ENCODE assay signal across 9 cellular contexts in the genomic region with DNA sequence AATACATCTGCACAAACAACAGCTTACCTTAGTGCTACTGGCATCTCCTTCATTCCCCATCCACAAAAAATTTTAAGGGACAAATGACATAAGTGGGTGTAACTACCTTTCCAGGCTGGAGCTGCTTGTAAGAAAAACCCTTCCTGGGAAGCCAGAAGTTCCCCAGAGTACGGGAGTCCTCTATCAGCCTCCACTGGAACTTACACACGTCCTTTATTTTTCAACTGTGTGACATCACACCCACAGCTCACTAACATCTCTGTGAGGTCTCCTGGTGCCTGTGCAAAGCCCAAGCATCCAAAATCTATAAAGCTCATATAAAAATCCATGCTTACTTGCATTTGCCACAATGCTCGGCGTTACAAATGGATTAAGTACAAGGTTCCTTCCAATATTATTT. TPM values are rescaled to one million over a fixed set of nuclear protein-coding genes. Genes with fewer than 3 reads are reported as not detected.
DNase-seq lines count a peak whose midpoint lies in the region; ATAC-seq and TF ChIP-seq lines count a peak whose summit lies in the region.
"Had no signal": no experiment of that assay in that cellular context is flagged by ENCODE, and none has a peak within 500 bp of the region (broad histone marks: within the 10 kb centered on the region; RNA-seq: fewer than 3 reads in every experiment).

No MANE protein-coding gene starts in this region.

- H3K36me3 Mint-ChIP-seq in activated T-cell treated with anti-CD3 and anti-CD28 coated beads, Interleukin-2, amount 50 U/mL, for 24 hours (ENCODE audit: low read depth): peaks cover 20% of the 10 kb centered on the region
- H3K36me3 Mint-ChIP-seq in activated CD4-positive, alpha-beta memory T cell treated with anti-CD3 and anti-CD28 coated beads for 36 hours: peaks cover 9% of the 10 kb centered on the region
- H3K36me3 Mint-ChIP-seq in glutamatergic neuron (ENCODE audit: unreplicated experiment): no peaks in the 10 kb centered on the region

- no peaks in the 10 kb centered on the region for H3K36me3 ChIP-seq in stomach smooth muscle (ENCODE audit: control insufficient read depth in 2 of 2, insufficient read depth in 2 of 2, low read length in 2 of 2)

- H3K4me3 ChIP-seq in stomach smooth muscle (ENCODE audit: low read length in 2 of 2): peak overlapping the region; percentile 31 to 52

- H3K9me3 Mint-ChIP-seq in activated T-cell treated with anti-CD3 and anti-CD28 coated beads, Interleukin-2, amount 50 U/mL, for 24 hours: no peaks in the 10 kb centered on the region
- no peaks in the 10 kb centered on the region for H3K9me3 Mint-ChIP-seq in activated CD4-positive, alpha-beta memory T cell treated with anti-CD3 and anti-CD28 coated beads for 36 hours
- peaks cover 3% of the 10 kb centered on the region for H3K9me3 Mint-ChIP-seq in glutamatergic neuron (ENCODE audit: unreplicated experiment)

- POLR2A ChIA-PET in activated CD4-positive, alpha-beta memory T cell treated with anti-CD3 and anti-CD28 coated beads for 36 hours (lab: Charles Lee): interaction anchor here (0.8 to 3.8 kb wide), 6 partner anchors 8 to 170 kb away, joined by 3 to 19 read pairs (median 5); no protein-coding TSS in a partner anchor

- peaks cover 66% of the 10 kb centered on the region for H3K4me1 ChIP-seq in stomach smooth muscle (ENCODE audit: control insufficient read depth, insufficient read depth, low read length)

- H3K4me1 Mint-ChIP-seq in activated T-cell treated with anti-CD3 and anti-CD28 coated beads, Interleukin-2, amount 50 U/mL, for 24 hours (ENCODE audit: low read depth): peaks cover 38% of the 10 kb centered on the region
- H3K4me1 Mint-ChIP-seq in activated CD4-positive, alpha-beta memory T cell treated with anti-CD3 and anti-CD28 coated beads for 36 hours (ENCODE audit: low read depth): peaks cover 60% of the 10 kb centered on the region
- peaks cover 16% of the 10 kb centered on the region for H3K4me1 Mint-ChIP-seq in glutamatergic neuron (ENCODE audit: low read depth, unreplicated experiment)

- intact Hi-C loops in activated CD4-positive, alpha-beta memory T cell treated with anti-CD3 and anti-CD28 coated beads for 36 hours (cut with micrococcal nuclease): loop anchor here (2.0 to 5.0 kb wide), 6 partner anchors 48 to 528 kb away; a partner anchor contains a TSS

- H3K27me3 ChIP-seq in stomach smooth muscle (ENCODE audit: control insufficient read depth in 1 of 2, insufficient read depth in 2 of 2, low read length in 2 of 2): no peaks in the 10 kb centered on the region

- no peak for ATAC-seq in GM21723 (IDR thresholded peaks at IDR 0.05; ENCODE audit: unreplicated experiment)

- peak overlapping the region; percentile 1 to 39 for H3K9ac ChIP-seq in stomach smooth muscle (ENCODE audit: low read length in 2 of 2)

- H3K27ac ChIP-seq in stomach smooth muscle (ENCODE audit: low read length): peak overlapping the region; percentile 46

- CTCF ChIA-PET in activated CD4-positive, alpha-beta memory T cell treated with anti-CD3 and anti-CD28 coated beads for 36 hours (lab: Charles Lee): interaction anchor here (0.9 to 1.5 kb wide), 3 partner anchors 10 to 66 kb away, joined by 3 to 5 read pairs (median 4); no protein-coding TSS in a partner anchor

- TF ChIP-seq CTCF in glutamatergic neuron (IDR thresholded peaks at IDR 0.05; ENCODE audit: partially characterized antibody, unreplicated experiment): no peak

- H3K4me3 Mint-ChIP-seq in activated T-cell treated with anti-CD3 and anti-CD28 coated beads, Interleukin-2, amount 50 U/mL, for 24 hours: peak overlapping the region; percentile 73
- H3K4me3 Mint-ChIP-seq in activated CD4-positive, alpha-beta memory T cell treated with anti-CD3 and anti-CD28 coated beads for 36 hours: peak overlapping the region; percentile 64
- H3K4me3 Mint-ChIP-seq in glutamatergic neuron (ENCODE audit: unreplicated experiment): no peak overlapping the region

- no peak overlapping the region for H3K27ac Mint-ChIP-seq in activated T-cell treated with anti-CD3 and anti-CD28 coated beads, Interleukin-2, amount 50 U/mL, for 24 hours
- H3K27ac Mint-ChIP-seq in activated CD4-positive, alpha-beta memory T cell treated with anti-CD3 and anti-CD28 coated beads for 36 hours: peak overlapping the region; percentile 93
- H3K27ac Mint-ChIP-seq in glutamatergic neuron (ENCODE audit: unreplicated experiment): peak overlapping the region; percentile 21

- DNase-seq in activated T-cell treated with anti-CD3 and anti-CD28 coated beads, Interleukin-2, amount 50 U/mL, for 24 hours: no peak
- DNase-seq in activated T-cell treated with anti-CD3 and anti-CD28 coated beads, Interleukin-2, amount 50 U/mL, for 1 hour: no peak
- DNase-seq in activated CD4-positive, alpha-beta memory T cell treated with anti-CD3 and anti-CD28 coated beads for 36 hours: no peak
- DNase-seq in glutamatergic neuron (no peak), NCI-H1436 treated with DMSO at 0.1 percent for 48 hours (lab: John Stamatoyannopoulos, UW) (no peak), NCI-H446 treated with DMSO at 0.1 percent for 48 hours (lab: John Stamatoyannopoulos, UW) (no peak)
- DNase-seq: NCI-H1436 had no signal

- H3K9me3 ChIP-seq in stomach smooth muscle (ENCODE audit: control insufficient read depth in 2 of 2, low read length in 2 of 2): no peaks in the 10 kb centered on the region

- no peaks in the 10 kb centered on the region for H3K27me3 Mint-ChIP-seq in activated T-cell treated with anti-CD3 and anti-CD28 coated beads, Interleukin-2, amount 50 U/mL, for 24 hours
- no peaks in the 10 kb centered on the region for H3K27me3 Mint-ChIP-seq in activated CD4-positive, alpha-beta memory T cell treated with anti-CD3 and anti-CD28 coated beads for 36 hours
- H3K27me3 Mint-ChIP-seq in glutamatergic neuron (ENCODE audit: unreplicated experiment): peaks cover 2% of the 10 kb centered on the region

RNA-seq across cellular contexts. Expression of a gene that starts 27.6 kb away (rescaled TPM):
- 10 to 100 TPM; 35.3 to 40.4 TPM for total RNA-seq in activated CD4-positive, alpha-beta memory T cell treated with anti-CD3 and anti-CD28 coated beads for 36 hours
- 30.2 TPM for total RNA-seq in glutamatergic neuron (ENCODE audit: unreplicated experiment)
